Comparison of ENCODE assay signal across 21 cellular contexts in genomic region chr2:166284359-166284758, GRCh38.
"Had no signal": no experiment of that assay in that cellular context is flagged by ENCODE, and none has a peak within 500 bp of the region (broad histone marks: within the 10 kb centered on the region; RNA-seq: fewer than 3 reads in every experiment).

No MANE protein-coding gene starts in this region.

- H3K4me3 ChIP-seq: MG63, SJSA1, SK-N-MC had no signal

- H3K9me3 ChIP-seq: MG63, SJSA1 had no signal

- H3K36me3 ChIP-seq: MG63 had no signal

- DNase-seq: Karpas-422, KG1, MG63, NCI-H1092, NCI-H1436, NCI-H187, NCI-H2029, NCI-H2081 treated with DMSO at 0.1 percent for 48 hours, NCI-H2171, NCI-H226, NCI-H446, NCI-H510A, NCI-H524 treated with DMSO at 0.1 percent for 48 hours, NCI-H69, NCI-H774, Right ventricle myocardium superior, RPMI8226, SIG-M5 had no signal

- H3K4me1 ChIP-seq: SJSA1 had no signal

- H3K27ac ChIP-seq: SJSA1, SK-N-MC had no signal

- H3K27me3 ChIP-seq: MG63, SJSA1 had no signal

- FAIRE-seq: RCC 7860 had no signal
